In genomic region chr10:120850911-120851865, GRCh38 we compare ENCODE assay signal across 1 cellular context.
TF ChIP-seq lines count a peak whose summit lies in the region.

WDR11 (plus strand) TSS chr10:120851362; CDS start chr10:120851421, 59 bp downstream.

TF ChIP-seq in HEK293, 187 proteins besides CTCF, POLR2A, EP300 and RAD21 (continued from another document and continues in another):
- TF ChIP-seq ZNF121 (tag by site-specific recombination; IDR thresholded peaks at IDR 0.05), result peak; percentile 59; the same call in 1 of the 2 replicates
- TF ChIP-seq REPIN1 (tag by site-specific recombination; IDR thresholded peaks at IDR 0.05; ENCODE audit: low read depth), result peak; percentile 91
- 0 out of 2 replicates have a peak, but pooled peaks have one; percentile 26 for TF ChIP-seq ZNF423 (tag by site-specific recombination; IDR thresholded peaks at IDR 0.05)
- 0 out of 2 replicates have a peak, but pooled peaks have one; percentile 47 for TF ChIP-seq TSHZ1 (tag by site-specific recombination; IDR thresholded peaks at IDR 0.05; ENCODE audit: borderline replicate concordance)
- no peak for TF ChIP-seq ZNF791 (tag by site-specific recombination; IDR thresholded peaks at IDR 0.05)
- TF ChIP-seq ZNF473 (tag by site-specific recombination; IDR thresholded peaks at IDR 0.05), result no peak
- TF ChIP-seq ZNF501 (tag by site-specific recombination; IDR thresholded peaks at IDR 0.05), result peak; percentile 99
- TF ChIP-seq TRIM28 (IDR thresholded peaks at IDR 0.05; ENCODE audit: borderline replicate concordance, low read length), result peak; percentile 98
- peak; percentile 50; the same call in 1 of the 2 replicates for TF ChIP-seq ZNF792 (tag by site-specific recombination; IDR thresholded peaks at IDR 0.05)
- TF ChIP-seq ZSCAN5A (tag by site-specific recombination; IDR thresholded peaks at IDR 0.05), result peak; percentile 96
- peak; percentile 90 for TF ChIP-seq ZNF600 (tag by site-specific recombination; IDR thresholded peaks at IDR 0.05)
- TF ChIP-seq ZNF2 (tag by site-specific recombination; IDR thresholded peaks at IDR 0.05), result peak; percentile 96
- no peak for TF ChIP-seq ZNF530 (tag by site-specific recombination; IDR thresholded peaks at IDR 0.05; ENCODE audit: low read depth)
- TF ChIP-seq SCRT2 (tag by site-specific recombination; IDR thresholded peaks at IDR 0.05), result peak; percentile 87
- TF ChIP-seq GFI1B (tag by site-specific recombination; IDR thresholded peaks at IDR 0.05), result no peak
- TF ChIP-seq SALL2 (tag by site-specific recombination; IDR thresholded peaks at IDR 0.05; ENCODE audit: borderline replicate concordance), result no peak
- peak; percentile 95 for TF ChIP-seq KLF17 (tag by site-specific recombination; IDR thresholded peaks at IDR 0.05)
- TF ChIP-seq ZNF157 (tag by site-specific recombination; IDR thresholded peaks at IDR 0.05), result no peak
- TF ChIP-seq SETDB1 (IDR thresholded peaks at IDR 0.05; ENCODE audit: insufficient read length, low read length), result no peak
- TF ChIP-seq ZNF280C (tag by site-specific recombination; IDR thresholded peaks at IDR 0.05), result no peak
- TF ChIP-seq ZNF843 (tag by site-specific recombination; IDR thresholded peaks at IDR 0.05), result peak; percentile 63
- peak; percentile 92 for TF ChIP-seq SP7 (tag by site-specific recombination; IDR thresholded peaks at IDR 0.05)
- TF ChIP-seq ZSCAN23 (tag by site-specific recombination; IDR thresholded peaks at IDR 0.05), result peak; percentile 93
- TF ChIP-seq ZNF248 (tag by site-specific recombination; IDR thresholded peaks at IDR 0.05), result no peak
- TF ChIP-seq ZNF16 (tag by site-specific recombination; IDR thresholded peaks at IDR 0.05; ENCODE audit: low read depth), result 0 out of 2 replicates have a peak, but pooled peaks have one; percentile 11
- TF ChIP-seq ZNF391 (tag by site-specific recombination; IDR thresholded peaks at IDR 0.05; ENCODE audit: borderline replicate concordance, low read depth), result peak; percentile 93
- TF ChIP-seq GLIS1 (tag by site-specific recombination; IDR thresholded peaks at IDR 0.05), result peak; percentile 88
- peak; percentile 93 for TF ChIP-seq ZBTB17 (tag by site-specific recombination; IDR thresholded peaks at IDR 0.05)
- TF ChIP-seq HOXA7 (CRISPR knock-in tag; IDR thresholded peaks at IDR 0.05; ENCODE audit: borderline replicate concordance), result no peak
- TF ChIP-seq ZNF837 (tag by site-specific recombination; IDR thresholded peaks at IDR 0.05), result no peak
- TF ChIP-seq ZNF10 (tag by site-specific recombination; IDR thresholded peaks at IDR 0.05), result peak; percentile 53; the same call in 1 of the 2 replicates
- peak; percentile 30; the same call in 1 of the 2 replicates for TF ChIP-seq ZNF18 (tag by site-specific recombination; IDR thresholded peaks at IDR 0.05)
- TF ChIP-seq ZNF292 (tag by site-specific recombination; IDR thresholded peaks at IDR 0.05; ENCODE audit: borderline replicate concordance, low read depth), result no peak
- no peak for TF ChIP-seq ZNF658 (tag by site-specific recombination; IDR thresholded peaks at IDR 0.05)
- TF ChIP-seq ZNF132 (tag by site-specific recombination; IDR thresholded peaks at IDR 0.05; ENCODE audit: borderline replicate concordance), result no peak
- peak; percentile 57 for TF ChIP-seq ZFHX2 (tag by site-specific recombination; conservative IDR thresholded peaks at IDR 0.05)
- peak; percentile 82; the same call in 1 of the 2 replicates for TF ChIP-seq ZSCAN18 (tag by site-specific recombination; IDR thresholded peaks at IDR 0.05)
- TF ChIP-seq ZSCAN30 (tag by site-specific recombination; IDR thresholded peaks at IDR 0.05), result peak; percentile 99
- peak; percentile 68 for TF ChIP-seq PRDM4 (tag by site-specific recombination; IDR thresholded peaks at IDR 0.05)
- no peak for TF ChIP-seq ZBTB1 (tag by site-specific recombination; IDR thresholded peaks at IDR 0.05)
- TF ChIP-seq ZNF544 (tag by site-specific recombination; IDR thresholded peaks at IDR 0.05), result no peak
- no peak for TF ChIP-seq ZFP3 (tag by site-specific recombination; IDR thresholded peaks at IDR 0.05; ENCODE audit: low read depth)
- TF ChIP-seq ZNF211 (tag by site-specific recombination; IDR thresholded peaks at IDR 0.05; ENCODE audit: low read depth), result no peak
- TF ChIP-seq ZNF585B (tag by site-specific recombination; IDR thresholded peaks at IDR 0.05), result no peak
- TF ChIP-seq ZNF140 (tag by site-specific recombination; IDR thresholded peaks at IDR 0.05), result no peak
- TF ChIP-seq HOXD13 (CRISPR knock-in tag; IDR thresholded peaks at IDR 0.05; ENCODE audit: borderline replicate concordance), result no peak
- TF ChIP-seq ZBTB8A (tag by site-specific recombination; IDR thresholded peaks at IDR 0.05), result peak; percentile 90
- no peak for TF ChIP-seq ZNF555 (tag by site-specific recombination; conservative IDR thresholded peaks at IDR 0.05)
- peak; percentile 79 for TF ChIP-seq ZNF394 (tag by site-specific recombination; IDR thresholded peaks at IDR 0.05; ENCODE audit: borderline replicate concordance)
- TF ChIP-seq ZBTB10 (tag by site-specific recombination; IDR thresholded peaks at IDR 0.05), result peak; percentile 82
- peak; percentile 26 for TF ChIP-seq ZNF341 (tag by site-specific recombination; IDR thresholded peaks at IDR 0.05; ENCODE audit: low read depth)
- TF ChIP-seq ZNF701 (tag by site-specific recombination; IDR thresholded peaks at IDR 0.05), result no peak; the same call in 1 of the 2 replicates
- peak; percentile 88 for TF ChIP-seq ZNF629 (tag by site-specific recombination; IDR thresholded peaks at IDR 0.05)
- no peak for TF ChIP-seq ZNF302 (tag by site-specific recombination; IDR thresholded peaks at IDR 0.05; ENCODE audit: low read depth)
